In the genomic region with DNA sequence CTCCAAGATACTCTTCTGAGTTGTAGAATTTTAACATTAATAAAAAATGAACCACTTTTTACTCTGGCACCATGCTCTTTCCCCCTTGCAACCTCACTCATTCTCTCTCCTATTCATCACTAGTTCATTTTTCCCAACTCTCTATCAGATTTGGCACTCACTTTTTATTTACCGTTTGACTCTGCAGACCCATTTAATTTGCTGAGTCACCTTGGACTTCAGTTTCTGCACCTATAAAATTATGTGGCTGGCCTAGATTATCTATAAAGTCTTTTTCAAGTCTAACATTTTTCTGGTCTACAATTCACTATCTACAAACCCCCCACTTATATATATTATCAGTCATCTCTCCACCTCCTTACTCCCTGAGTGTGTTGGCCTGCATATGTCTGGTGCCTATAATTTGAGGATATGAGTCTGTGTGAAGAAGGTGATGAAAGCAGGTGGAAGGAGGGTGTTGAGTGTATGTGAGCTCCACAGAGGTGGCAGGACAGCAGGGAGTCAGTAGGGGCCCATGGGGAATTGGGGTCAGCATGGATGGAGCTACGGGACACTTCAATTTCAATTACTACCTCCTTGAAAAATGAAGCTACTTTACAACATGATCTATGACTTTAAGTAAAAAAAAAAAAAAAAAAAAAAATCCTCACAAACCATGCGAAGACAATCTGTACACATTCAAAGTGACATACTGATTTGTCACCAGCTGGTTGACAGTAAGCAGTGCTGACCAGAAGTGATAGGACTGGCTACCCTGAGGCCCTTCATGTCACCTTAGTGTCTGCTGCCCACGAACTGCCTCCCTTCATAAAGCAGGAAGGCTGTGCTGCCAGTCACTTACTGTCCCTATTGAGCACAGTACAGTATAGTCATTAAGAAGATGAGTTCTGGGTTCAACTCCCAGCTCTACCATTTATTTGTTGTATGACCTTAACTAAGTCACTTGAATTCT, we compare ENCODE assay signal across 18 cellular contexts.
"Had no signal": no experiment of that assay in that cellular context is flagged by ENCODE, and none has a peak within 500 bp of the region (broad histone marks: within the 10 kb centered on the region; RNA-seq: fewer than 3 reads in every experiment).

No MANE protein-coding gene starts in this region.

- ATAC-seq: naive thymus-derived CD8-positive, alpha-beta T cell; pancreas; stimulated activated naive CD8-positive, alpha-beta T cell treated with anti-CD3 and anti-CD28 coated beads, Interleukin-15, Interleukin-2, amounts not matched to agents 100 U/mL and 50 U/mL, for 24 hours had no signal

- H3K27ac ChIP-seq: brain microvascular endothelial cell, pancreas had no signal

- H3K4me3 Mint-ChIP-seq: activated B cell treated with CpG ODN at 0.5 μM for 24 hours; activated CD4-positive, alpha-beta T cell treated with anti-CD3 and anti-CD28 coated beads, Interleukin-2, amount 10 ng/mL, durations not matched to agents 7 days and 5 days; activated naive CD8-positive, alpha-beta T cell treated with anti-CD3 and anti-CD28 coated beads for 36 hours; memory B cell; naive thymus-derived CD8-positive, alpha-beta T cell had no signal

- H3K9me3 Mint-ChIP-seq: activated B cell treated with CpG ODN at 0.5 μM for 24 hours; activated CD4-positive, alpha-beta T cell treated with anti-CD3 and anti-CD28 coated beads, Interleukin-2, amount 10 ng/mL, durations not matched to agents 7 days and 5 days; activated naive CD8-positive, alpha-beta T cell treated with anti-CD3 and anti-CD28 coated beads for 36 hours had no signal

- DNase-seq: activated B cell treated with CpG ODN at 0.5 μM for 24 hours; activated CD4-positive, alpha-beta T cell treated with anti-CD3 and anti-CD28 coated beads, Interleukin-2, amount 10 ng/mL, durations not matched to agents 7 days and 5 days; activated CD8-positive, alpha-beta memory T cell treated with anti-CD3 and anti-CD28 coated beads, Interleukin-2, amount 50 U/mL, for 48 hours; activated gamma-delta T cell treated with Interleukin-2 at 50 U/mL for 16 hours; activated naive CD8-positive, alpha-beta T cell treated with anti-CD3 and anti-CD28 coated beads for 36 hours; amygdala; brain microvascular endothelial cell; cortex of kidney; effector CD8-positive, alpha-beta T cell; foreskin melanocyte; head of caudate nucleus; naive thymus-derived CD8-positive, alpha-beta T cell; pancreas; stimulated activated CD4-positive, alpha-beta T cell treated with anti-CD3 and anti-CD28 coated beads, Interleukin-15, amount 100 ng/mL, for 24 hours; stimulated activated CD4-positive, alpha-beta T cell treated with anti-CD3 and anti-CD28 coated beads, Interleukin-4, amount 100 ng/mL, for 24 hours; stimulated activated naive CD8-positive, alpha-beta T cell treated with anti-CD3 and anti-CD28 coated beads, Interleukin-15, Interleukin-2, amounts not matched to agents 100 U/mL and 50 U/mL, for 24 hours; trophoblast cell had no signal

- H3K9me3 ChIP-seq: pancreas had no signal

- H3K4me3 ChIP-seq: pancreas had no signal

- H3K4me1 Mint-ChIP-seq: activated B cell treated with CpG ODN at 0.5 μM for 24 hours; activated CD4-positive, alpha-beta T cell treated with anti-CD3 and anti-CD28 coated beads, Interleukin-2, amount 10 ng/mL, durations not matched to agents 7 days and 5 days; activated naive CD8-positive, alpha-beta T cell treated with anti-CD3 and anti-CD28 coated beads for 36 hours; memory B cell; naive thymus-derived CD8-positive, alpha-beta T cell had no signal

- H3K27me3 Mint-ChIP-seq: activated B cell treated with CpG ODN at 0.5 μM for 24 hours; activated CD4-positive, alpha-beta T cell treated with anti-CD3 and anti-CD28 coated beads, Interleukin-2, amount 10 ng/mL, durations not matched to agents 7 days and 5 days; activated naive CD8-positive, alpha-beta T cell treated with anti-CD3 and anti-CD28 coated beads for 36 hours had no signal

- H3K36me3 ChIP-seq: brain microvascular endothelial cell, pancreas had no signal

- H3K27ac Mint-ChIP-seq: activated B cell treated with CpG ODN at 0.5 μM for 24 hours; activated CD4-positive, alpha-beta T cell treated with anti-CD3 and anti-CD28 coated beads, Interleukin-2, amount 10 ng/mL, durations not matched to agents 7 days and 5 days; activated naive CD8-positive, alpha-beta T cell treated with anti-CD3 and anti-CD28 coated beads for 36 hours; memory B cell; naive thymus-derived CD8-positive, alpha-beta T cell had no signal

- H3K27me3 ChIP-seq: brain microvascular endothelial cell, pancreas had no signal

- H3K4me1 ChIP-seq: pancreas had no signal

- H3K36me3 Mint-ChIP-seq: activated naive CD8-positive, alpha-beta T cell treated with anti-CD3 and anti-CD28 coated beads for 36 hours; memory B cell; naive thymus-derived CD8-positive, alpha-beta T cell had no signal
